In genomic region chrX:344371-344901, GRCh38 we compare ENCODE assay signal across 13 cellular contexts.
"Had no signal": no experiment of that assay in that cellular context is flagged by ENCODE, and none has a peak within 500 bp of the region (broad histone marks: within the 10 kb centered on the region; RNA-seq: fewer than 3 reads in every experiment).

No MANE protein-coding gene starts in this region.

- H3K4me3 Mint-ChIP-seq: activated naive CD4-positive, alpha-beta T cell treated with anti-CD3 and anti-CD28 coated beads, Interleukin-2, amount 10 ng/mL, durations not matched to agents 7 days and 5 days; naive thymus-derived CD8-positive, alpha-beta T cell; stimulated activated effector memory CD8-positive, alpha-beta T cell treated with anti-CD3 and anti-CD28 coated beads, Interleukin-12 subunit alpha, Interleukin-12 subunit beta, amount 100 ng/mL, for 72 hours; T-helper 2 cell treated with Interferon-gamma antibody and Interleukin-4, amounts not matched to agents 5 μg/mL and 100 μg/mL, for 36 hours had no signal

- H3K27me3 Mint-ChIP-seq: activated naive CD4-positive, alpha-beta T cell treated with anti-CD3 and anti-CD28 coated beads, Interleukin-2, amount 10 ng/mL, durations not matched to agents 7 days and 5 days; naive thymus-derived CD8-positive, alpha-beta T cell had no signal

- H3K27ac Mint-ChIP-seq: activated naive CD4-positive, alpha-beta T cell treated with anti-CD3 and anti-CD28 coated beads, Interleukin-2, amount 10 ng/mL, durations not matched to agents 7 days and 5 days; naive thymus-derived CD8-positive, alpha-beta T cell; stimulated activated effector memory CD8-positive, alpha-beta T cell treated with anti-CD3 and anti-CD28 coated beads, Interleukin-12 subunit alpha, Interleukin-12 subunit beta, amount 100 ng/mL, for 72 hours; T-helper 2 cell treated with Interferon-gamma antibody and Interleukin-4, amounts not matched to agents 5 μg/mL and 100 μg/mL, for 36 hours had no signal

- H3K4me3 ChIP-seq: lung, prostate gland, right lobe of liver, uterus had no signal

- ATAC-seq: activated CD4-positive, CD25-positive, alpha-beta regulatory T cell treated with anti-CD3 and anti-CD28 coated beads, Interleukin-2, amount 50 U/mL, for 24 hours; naive thymus-derived CD8-positive, alpha-beta T cell; right lobe of liver; stimulated activated effector memory CD8-positive, alpha-beta T cell treated with anti-CD3 and anti-CD28 coated beads, Interleukin-12 subunit alpha, Interleukin-12 subunit beta, amount 100 ng/mL, for 72 hours had no signal

- H3K9me3 ChIP-seq: prostate gland, right lobe of liver, uterus had no signal

- H3K9me3 Mint-ChIP-seq: naive thymus-derived CD8-positive, alpha-beta T cell; stimulated activated effector memory CD8-positive, alpha-beta T cell treated with anti-CD3 and anti-CD28 coated beads, Interleukin-12 subunit alpha, Interleukin-12 subunit beta, amount 100 ng/mL, for 72 hours had no signal

- H3K36me3 ChIP-seq: prostate gland, right lobe of liver, uterus had no signal

- H3K27ac ChIP-seq: prostate gland, right lobe of liver, uterus had no signal

- H3K4me1 Mint-ChIP-seq: activated naive CD4-positive, alpha-beta T cell treated with anti-CD3 and anti-CD28 coated beads, Interleukin-2, amount 10 ng/mL, durations not matched to agents 7 days and 5 days had no signal

- H3K4me1 ChIP-seq: prostate gland, right lobe of liver, uterus had no signal

- DNase-seq: activated CD4-positive, alpha-beta T cell treated with anti-CD3 and anti-CD28 coated beads, Interleukin-2, amount 50 U/mL, for 4 hours; activated naive CD4-positive, alpha-beta T cell treated with anti-CD3 and anti-CD28 coated beads, Interleukin-2, amount 10 ng/mL, durations not matched to agents 7 days and 5 days; activated T-cell treated with anti-CD3 and anti-CD28 coated beads, Interleukin-2, amount 50 U/mL, for 1 hour; hippocampal formation; naive thymus-derived CD8-positive, alpha-beta T cell; occipital lobe; uterus had no signal

- H3K27me3 ChIP-seq: right lobe of liver, uterus had no signal
